In the genomic region with DNA sequence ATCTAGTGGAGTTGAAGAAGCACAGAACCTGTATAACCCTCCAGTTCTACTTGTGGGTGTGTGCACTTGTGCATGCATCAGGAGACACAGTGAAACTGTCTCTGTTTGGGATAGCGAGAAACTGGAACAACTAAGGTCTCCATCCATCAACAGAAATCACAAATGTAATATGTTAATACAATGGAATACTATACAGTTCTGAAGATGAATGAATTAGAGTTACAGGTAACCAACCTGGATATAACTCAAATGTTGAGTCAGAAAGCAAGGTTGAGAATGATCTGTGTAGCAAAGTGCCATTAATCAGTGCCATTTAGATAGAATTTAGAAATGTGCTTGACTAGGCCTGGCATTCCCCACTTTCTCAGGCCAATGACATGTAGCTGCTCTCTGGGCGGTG, we compare ENCODE assay signal across 1 cellular context.
TF ChIP-seq lines count a peak whose summit lies in the region.

No MANE protein-coding gene starts in this region.

TF ChIP-seq in HepG2, 621 proteins besides CTCF, POLR2A, EP300 and RAD21:
- TF ChIP-seq, protein P1, sequence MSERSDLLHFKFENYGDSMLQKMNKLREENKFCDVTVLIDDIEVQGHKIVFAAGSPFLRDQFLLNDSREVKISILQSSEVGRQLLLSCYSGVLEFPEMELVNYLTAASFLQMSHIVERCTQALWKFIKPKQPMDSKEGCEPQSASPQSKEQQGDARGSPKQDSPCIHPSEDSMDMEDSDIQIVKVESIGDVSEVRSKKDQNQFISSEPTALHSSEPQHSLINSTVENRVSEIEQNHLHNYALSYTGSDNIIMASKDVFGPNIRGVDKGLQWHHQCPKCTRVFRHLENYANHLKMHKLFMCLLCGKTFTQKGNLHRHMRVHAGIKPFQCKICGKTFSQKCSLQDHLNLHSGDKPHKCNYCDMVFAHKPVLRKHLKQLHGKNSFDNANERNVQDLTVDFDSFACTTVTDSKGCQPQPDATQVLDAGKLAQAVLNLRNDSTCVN (CRISPR knock-in tag; IDR thresholded peaks at IDR 0.05; ENCODE audit: borderline replicate concordance) = no peak
- TF ChIP-seq ZNF788 (CRISPR knock-in tag; IDR thresholded peaks at IDR 0.05; ENCODE audit: borderline replicate concordance) (no peak), IRX3 (CRISPR knock-in tag; IDR thresholded peaks at IDR 0.05; ENCODE audit: borderline replicate concordance, low read depth) (no peak), ZNF44 (CRISPR knock-in tag; IDR thresholded peaks at IDR 0.05) (no peak), STAT5B (CRISPR knock-in tag; IDR thresholded peaks at IDR 0.05) (no peak), ZNF747 (CRISPR knock-in tag; IDR thresholded peaks at IDR 0.05; ENCODE audit: borderline replicate concordance) (no peak), ZNF629 (CRISPR knock-in tag; conservative IDR thresholded peaks at IDR 0.05) (no peak), RNF2 (conservative IDR thresholded peaks at IDR 0.05; ENCODE audit: low read depth) (no peak), ZNF34 (CRISPR knock-in tag; IDR thresholded peaks at IDR 0.05; ENCODE audit: borderline replicate concordance) (no peak), ONECUT2 (CRISPR knock-in tag; IDR thresholded peaks at IDR 0.05) (no peak), RBFOX2 (IDR thresholded peaks at IDR 0.05; ENCODE audit: low read depth, low read length) (no peak), ZNF3 (CRISPR knock-in tag; IDR thresholded peaks at IDR 0.05) (no peak)
- TF ChIP-seq, protein P2, sequence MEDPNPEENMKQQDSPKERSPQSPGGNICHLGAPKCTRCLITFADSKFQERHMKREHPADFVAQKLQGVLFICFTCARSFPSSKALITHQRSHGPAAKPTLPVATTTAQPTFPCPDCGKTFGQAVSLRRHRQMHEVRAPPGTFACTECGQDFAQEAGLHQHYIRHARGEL (CRISPR knock-in tag; IDR thresholded peaks at IDR 0.05) = no peak
